Comparison of ENCODE assay signal across 2 cellular contexts in the genomic region with DNA sequence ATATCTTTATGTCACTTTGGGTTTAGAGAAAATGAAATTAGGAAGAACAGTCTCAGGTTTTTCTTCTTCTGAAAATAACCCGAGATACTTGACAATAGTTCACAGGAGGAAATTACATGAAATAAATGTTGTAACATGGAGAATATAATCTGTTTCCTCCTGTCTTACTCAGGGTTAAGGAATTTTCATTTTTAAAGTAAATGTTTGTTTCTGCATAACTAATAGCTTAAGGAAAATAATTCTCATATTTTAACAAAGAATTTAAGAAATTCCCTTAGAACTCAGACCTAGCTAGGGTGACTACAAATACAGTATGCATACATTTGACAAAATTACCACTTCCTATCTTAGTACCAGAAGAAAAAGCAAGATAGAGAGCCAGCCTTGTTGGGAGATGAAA.
TF ChIP-seq lines count a peak whose summit lies in the region.

No MANE protein-coding gene starts in this region.

TF ChIP-seq in SK-N-SH treated with all-trans-retinoic acid at 6 μM for 48 hours, 23 proteins besides CTCF, POLR2A, EP300 and RAD21 (continued from another document):
- TF ChIP-seq CSRNP3 (CRISPR knock-in tag; IDR thresholded peaks at IDR 0.05) (no peak), ZNF70 (CRISPR knock-in tag; IDR thresholded peaks at IDR 0.05) (no peak), OSR1 (CRISPR knock-in tag; IDR thresholded peaks at IDR 0.05) (no peak), ARNTL (CRISPR knock-in tag; IDR thresholded peaks at IDR 0.05; ENCODE audit: borderline replicate concordance, low read depth) (no peak), GLIS3 (CRISPR knock-in tag; IDR thresholded peaks at IDR 0.05) (no peak), BACH2 (CRISPR knock-in tag; IDR thresholded peaks at IDR 0.05; ENCODE audit: borderline replicate concordance) (no peak), ZNF565 (CRISPR knock-in tag; conservative IDR thresholded peaks at IDR 0.05; ENCODE audit: low read depth) (no peak), ZC3H10 (CRISPR knock-in tag; IDR thresholded peaks at IDR 0.05) (no peak)
- TF ChIP-seq, protein P1, sequence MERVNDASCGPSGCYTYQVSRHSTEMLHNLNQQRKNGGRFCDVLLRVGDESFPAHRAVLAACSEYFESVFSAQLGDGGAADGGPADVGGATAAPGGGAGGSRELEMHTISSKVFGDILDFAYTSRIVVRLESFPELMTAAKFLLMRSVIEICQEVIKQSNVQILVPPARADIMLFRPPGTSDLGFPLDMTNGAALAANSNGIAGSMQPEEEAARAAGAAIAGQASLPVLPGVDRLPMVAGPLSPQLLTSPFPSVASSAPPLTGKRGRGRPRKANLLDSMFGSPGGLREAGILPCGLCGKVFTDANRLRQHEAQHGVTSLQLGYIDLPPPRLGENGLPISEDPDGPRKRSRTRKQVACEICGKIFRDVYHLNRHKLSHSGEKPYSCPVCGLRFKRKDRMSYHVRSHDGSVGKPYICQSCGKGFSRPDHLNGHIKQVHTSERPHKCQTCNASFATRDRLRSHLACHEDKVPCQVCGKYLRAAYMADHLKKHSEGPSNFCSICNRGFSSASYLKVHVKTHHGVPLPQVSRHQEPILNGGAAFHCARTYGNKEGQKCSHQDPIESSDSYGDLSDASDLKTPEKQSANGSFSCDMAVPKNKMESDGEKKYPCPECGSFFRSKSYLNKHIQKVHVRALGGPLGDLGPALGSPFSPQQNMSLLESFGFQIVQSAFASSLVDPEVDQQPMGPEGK (CRISPR knock-in tag; IDR thresholded peaks at IDR 0.05; ENCODE audit: borderline replicate concordance): no peak

TF ChIP-seq in endothelial cell of umbilical vein, 7 proteins besides CTCF, POLR2A, EP300 and RAD21 (continued from another document):
- TF ChIP-seq MAX (IDR thresholded peaks at IDR 0.05; ENCODE audit: insufficient read depth, insufficient read length): no peak
- no peak for TF ChIP-seq FOS (IDR thresholded peaks at IDR 0.05; ENCODE audit: borderline replicate concordance, insufficient read depth, low read length)
